Comparison of ENCODE assay signal across 33 cellular contexts in the genomic region with DNA sequence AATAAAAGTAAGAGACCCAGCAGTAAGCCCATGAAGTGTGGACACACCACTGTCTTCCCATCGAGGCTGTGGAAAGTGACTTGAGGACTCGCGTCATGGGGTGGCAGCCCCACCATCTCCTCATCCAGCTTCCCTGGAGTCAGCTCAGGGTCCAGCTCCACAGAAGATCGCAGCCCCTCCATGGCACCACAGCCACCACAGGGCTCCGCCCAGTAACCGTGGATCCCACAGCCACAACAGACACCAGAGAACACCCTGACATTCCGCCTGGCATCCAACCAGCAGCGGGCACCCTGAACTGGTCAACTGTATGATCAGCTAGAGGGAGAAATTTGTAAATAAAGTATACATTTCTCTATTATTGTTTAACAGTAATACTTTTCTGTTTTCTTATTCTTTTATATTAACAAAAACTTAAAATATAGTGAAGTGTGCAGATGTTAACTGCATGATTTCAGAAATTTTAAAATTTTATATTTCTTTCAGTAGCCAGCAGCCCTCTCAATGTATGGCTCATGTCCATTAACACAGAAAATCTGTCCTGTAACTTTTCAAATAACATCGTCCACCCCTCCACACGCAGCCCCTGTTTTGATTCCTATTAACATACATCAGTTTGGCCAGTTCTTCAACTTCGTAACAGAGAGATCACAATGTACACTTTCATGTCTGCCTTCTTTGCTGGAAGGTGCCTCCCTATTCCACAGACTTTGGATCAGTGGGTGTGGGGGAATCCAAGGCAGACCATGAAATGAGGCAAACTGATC.
"Had no signal": no experiment of that assay in that cellular context is flagged by ENCODE, and none has a peak within 500 bp of the region (broad histone marks: within the 10 kb centered on the region; RNA-seq: fewer than 3 reads in every experiment).

No MANE protein-coding gene starts in this region.

- H3K4me3 Mint-ChIP-seq: activated B cell treated with CpG ODN at 0.5 μM for 24 hours; activated CD8-positive, alpha-beta T cell treated with anti-CD3 and anti-CD28 coated beads for 36 hours; activated naive CD8-positive, alpha-beta T cell treated with anti-CD3 and anti-CD28 coated beads for 36 hours; activated T-cell treated with anti-CD3 and anti-CD28 coated beads, Interleukin-2, amount 50 U/mL, for 72 hours; activated T-helper 17 cell treated with anti-CD3 and anti-CD28 coated beads, Interleukin-2, amount 50 U/mL, for 72 hours; central memory CD8-positive, alpha-beta T cell; T-cell; T-helper 17 cell had no signal

- H3K4me1 ChIP-seq: ascending aorta, Peyer's patch had no signal

- H3K36me3 Mint-ChIP-seq: activated naive CD8-positive, alpha-beta T cell treated with anti-CD3 and anti-CD28 coated beads for 36 hours; T-cell had no signal

- H3K4me3 ChIP-seq: ascending aorta, cardiac muscle cell, Peyer's patch had no signal

- H3K27ac ChIP-seq: ascending aorta, cardiac muscle cell, Peyer's patch had no signal

- H3K9me3 ChIP-seq: ascending aorta, Peyer's patch had no signal

- H3K9me3 Mint-ChIP-seq: activated B cell treated with CpG ODN at 0.5 μM for 24 hours; activated CD8-positive, alpha-beta T cell treated with anti-CD3 and anti-CD28 coated beads for 36 hours; activated naive CD8-positive, alpha-beta T cell treated with anti-CD3 and anti-CD28 coated beads for 36 hours; activated T-cell treated with anti-CD3 and anti-CD28 coated beads, Interleukin-2, amount 50 U/mL, for 72 hours; activated T-helper 17 cell treated with anti-CD3 and anti-CD28 coated beads, Interleukin-2, amount 50 U/mL, for 72 hours; central memory CD8-positive, alpha-beta T cell; T-cell had no signal

- H3K27me3 Mint-ChIP-seq: activated B cell treated with CpG ODN at 0.5 μM for 24 hours; activated CD8-positive, alpha-beta T cell treated with anti-CD3 and anti-CD28 coated beads for 36 hours; activated naive CD8-positive, alpha-beta T cell treated with anti-CD3 and anti-CD28 coated beads for 36 hours; activated T-helper 17 cell treated with anti-CD3 and anti-CD28 coated beads, Interleukin-2, amount 50 U/mL, for 72 hours; central memory CD8-positive, alpha-beta T cell; T-cell; T-helper 17 cell had no signal

- ATAC-seq: activated CD8-positive, alpha-beta T cell treated with anti-CD3 and anti-CD28 coated beads for 36 hours; activated T-helper 17 cell treated with anti-CD3 and anti-CD28 coated beads, Interleukin-2, amount 50 U/mL, for 72 hours; PC-3; SK-N-SH treated with all-trans-retinoic acid at 6 μM for 48 hours; T-helper 17 cell had no signal

- H3K27ac Mint-ChIP-seq: activated B cell treated with CpG ODN at 0.5 μM for 24 hours; activated CD8-positive, alpha-beta T cell treated with anti-CD3 and anti-CD28 coated beads for 36 hours; activated naive CD8-positive, alpha-beta T cell treated with anti-CD3 and anti-CD28 coated beads for 36 hours; activated T-cell treated with anti-CD3 and anti-CD28 coated beads, Interleukin-2, amount 50 U/mL, for 72 hours; activated T-helper 17 cell treated with anti-CD3 and anti-CD28 coated beads, Interleukin-2, amount 50 U/mL, for 72 hours; T-cell had no signal

- H3K36me3 ChIP-seq: ascending aorta, cardiac muscle cell, Peyer's patch had no signal

- DNase-seq: activated B cell treated with CpG ODN at 0.5 μM for 24 hours; activated CD4-positive, alpha-beta T cell treated with anti-CD3 and anti-CD28 coated beads for 4 hours; activated CD4-positive, alpha-beta T cell treated with anti-CD3 and anti-CD28 coated beads, Interleukin-2, amount 50 U/mL, for 4 hours; activated CD4-positive, CD25-positive, alpha-beta regulatory T cell treated with anti-CD3 and anti-CD28 coated beads, Interleukin-2, amount 50 U/mL, for 72 hours; activated CD8-positive, alpha-beta T cell treated with anti-CD3 and anti-CD28 coated beads for 36 hours; activated effector memory CD4-positive, alpha-beta T cell treated with anti-CD3 and anti-CD28 coated beads, Interleukin-2, amount 50 U/mL, for 16 hours; activated naive CD4-positive, alpha-beta T cell; activated naive CD4-positive, alpha-beta T cell treated with anti-CD3 and anti-CD28 coated beads, Interleukin-2, amount 50 U/mL, for 16 hours; activated naive CD8-positive, alpha-beta T cell treated with anti-CD3 and anti-CD28 coated beads for 36 hours; activated T-cell treated with anti-CD3 and anti-CD28 coated beads, Interleukin-2, amount 50 U/mL, for 1 hour; activated T-cell treated with anti-CD3 and anti-CD28 coated beads, Interleukin-2, amount 50 U/mL, for 72 hours; amygdala; Karpas-422; KBM-7; NCI-H1105; NCI-H1436 treated with DMSO at 0.1 percent for 48 hours; NCI-H1694 treated with DMSO at 0.1 percent for 48 hours; NCI-H2029; NCI-H345; NCI-H524 treated with DMSO at 0.1 percent for 48 hours; NK-92 treated with Interleukin-12 subunit alpha and Interleukin-12 subunit beta, amount 100 ng/mL, for 24 hours; PC-3; Peyer's patch; RPMI8226; SIG-M5; T-cell; T-helper 17 cell; T-helper 9 cell had no signal

- H3K27me3 ChIP-seq: ascending aorta, cardiac muscle cell, Peyer's patch had no signal
